23 cellular contexts compared by ENCODE assay signal in genomic region chr19:49913720-49914119, GRCh38. TPM values are rescaled to one million over a fixed set of nuclear protein-coding genes. Genes with fewer than 3 reads are reported as not detected.
A peak's percentile ranks its signal among the peaks of the same experiment; 100 is the strongest.
DNase-seq lines count a peak whose midpoint lies in the region; ATAC-seq and TF ChIP-seq lines count a peak whose summit lies in the region.
"Had no signal": no experiment of that assay in that cellular context is flagged by ENCODE, and none has a peak within 500 bp of the region (broad histone marks: within the 10 kb centered on the region; RNA-seq: fewer than 3 reads in every experiment).

No MANE protein-coding gene starts in this region.

- peaks cover 51% of the 10 kb centered on the region for H3K36me3 Mint-ChIP-seq in T-helper 1 cell treated with Interleukin-12 subunit alpha and Interleukin-12 subunit beta and Interleukin-4 antibody, amounts not matched to agents 30 μg/mL and 1 μg/mL, for 36 hours (ENCODE audit: low read depth)
- peaks cover 40 to 62% of the 10 kb centered on the region in 2 donors for H3K36me3 Mint-ChIP-seq in CD4-positive, alpha-beta memory T cell
- peaks cover 54% of the 10 kb centered on the region for H3K36me3 Mint-ChIP-seq in activated T-helper 1 cell treated with anti-CD3 and anti-CD28 coated beads, Interleukin-12 subunit alpha, Interleukin-12 subunit beta, Interleukin-2, Interleukin-4 antibody, amounts not matched to agents 30 ng/mL and 10 ng/mL and 1 ng/mL, durations not matched to agents 14 hours and 24 hours and 36 hours (ENCODE audit: low read depth)
- peaks cover 6% of the 10 kb centered on the region for H3K36me3 Mint-ChIP-seq in natural killer cell treated with Interleukin-12 subunit alpha and Interleukin-12 subunit beta and Interleukin-15 and Interleukin-18, amount 100 ng/mL, for 72 hours

- peaks cover 30% of the 10 kb centered on the region for H3K36me3 ChIP-seq in CD4-positive, alpha-beta memory T cell (ENCODE audit: insufficient read depth, low read length)
- peaks cover 15% of the 10 kb centered on the region for H3K36me3 ChIP-seq in mammary epithelial cell (ENCODE audit: insufficient read depth, low read length)
- H3K36me3 ChIP-seq: breast epithelium, neural progenitor cell had no signal

- WGBS in mammary epithelial cell (ENCODE audit: low coverage, missing lambda C conversion rate) = 83% methylated on average over 5 of the region's 10 CpGs

- TF ChIP-seq CTCF in mammary epithelial cell (conservative IDR thresholded peaks at IDR 0.05 in 1 of 2, IDR thresholded peaks at IDR 0.05 in 1 of 2; ENCODE audit: extremely low read depth in 1 of 2, insufficient read depth in 1 of 2, low read depth in 1 of 2, low read length in 2 of 2) = no peak
- TF ChIP-seq CTCF in coronary artery (IDR thresholded peaks at IDR 0.05) = no peak

- no peaks in the 10 kb centered on the region for H3K9me3 Mint-ChIP-seq in T-helper 1 cell treated with Interleukin-12 subunit alpha and Interleukin-12 subunit beta and Interleukin-4 antibody, amounts not matched to agents 30 μg/mL and 1 μg/mL, for 36 hours
- no peaks in the 10 kb centered on the region for H3K9me3 Mint-ChIP-seq in CD4-positive, alpha-beta memory T cell
- H3K9me3 Mint-ChIP-seq in activated T-helper 1 cell treated with anti-CD3 and anti-CD28 coated beads, Interleukin-12 subunit alpha, Interleukin-12 subunit beta, Interleukin-2, Interleukin-4 antibody, amounts not matched to agents 30 ng/mL and 10 ng/mL and 1 ng/mL, durations not matched to agents 14 hours and 24 hours and 36 hours = no peaks in the 10 kb centered on the region
- H3K9me3 Mint-ChIP-seq in natural killer cell treated with Interleukin-12 subunit alpha and Interleukin-12 subunit beta and Interleukin-15 and Interleukin-18, amount 100 ng/mL, for 72 hours = no peaks in the 10 kb centered on the region

- H3K4me3 ChIP-seq in CD4-positive, alpha-beta memory T cell (ENCODE audit: low read length in 2 of 2) = no peak overlapping the region
- H3K4me3 ChIP-seq in mammary epithelial cell (replicated peaks in 1 of 3; ENCODE audit: insufficient read depth in 1 of 3, low read depth in 2 of 3, low read length in 3 of 3) (no peak overlapping the region), coronary artery (no peak overlapping the region)
- H3K4me3 ChIP-seq: breast epithelium, gastroesophageal sphincter, neural progenitor cell, Peyer's patch, upper lobe of left lung had no signal

- H3K27me3 Mint-ChIP-seq in T-helper 1 cell treated with Interleukin-12 subunit alpha and Interleukin-12 subunit beta and Interleukin-4 antibody, amounts not matched to agents 30 μg/mL and 1 μg/mL, for 36 hours (ENCODE audit: low read depth) = no peaks in the 10 kb centered on the region
- no peaks in the 10 kb centered on the region for H3K27me3 Mint-ChIP-seq in CD4-positive, alpha-beta memory T cell
- no peaks in the 10 kb centered on the region for H3K27me3 Mint-ChIP-seq in activated T-helper 1 cell treated with anti-CD3 and anti-CD28 coated beads, Interleukin-12 subunit alpha, Interleukin-12 subunit beta, Interleukin-2, Interleukin-4 antibody, amounts not matched to agents 30 ng/mL and 10 ng/mL and 1 ng/mL, durations not matched to agents 14 hours and 24 hours and 36 hours (ENCODE audit: insufficient read depth)
- no peaks in the 10 kb centered on the region for H3K27me3 Mint-ChIP-seq in natural killer cell treated with Interleukin-12 subunit alpha and Interleukin-12 subunit beta and Interleukin-15 and Interleukin-18, amount 100 ng/mL, for 72 hours
- H3K27me3 Mint-ChIP-seq: activated CD8-positive, alpha-beta memory T cell treated with anti-CD3 and anti-CD28 coated beads, Interleukin-2, amount 10 ng/mL, durations not matched to agents 7 days and 5 days had no signal

- H3K79me2 ChIP-seq in mammary epithelial cell (ENCODE audit: insufficient read depth, low read length) = peaks cover 52% of the 10 kb centered on the region

- no peaks in the 10 kb centered on the region for H3K9me3 ChIP-seq in CD4-positive, alpha-beta memory T cell (ENCODE audit: control insufficient read depth in 1 of 2, low read length in 2 of 2)
- H3K9me3 ChIP-seq in mammary epithelial cell (replicated peaks; ENCODE audit: insufficient read depth, low read length) = no peaks in the 10 kb centered on the region
- H3K9me3 ChIP-seq: breast epithelium, gastroesophageal sphincter, Peyer's patch, upper lobe of left lung had no signal

- H4K20me1 ChIP-seq in mammary epithelial cell (ENCODE audit: insufficient read depth, low read length) = no peaks in the 10 kb centered on the region

- dilution Hi-C loops in mammary epithelial cell (cut with HindIII; ENCODE audit: low sequenced_read_pairs) = loop anchor here (5.0 kb wide), 3 partner anchors 64 to 94 kb away; no protein-coding TSS in a partner anchor

- peaks cover 38% of the 10 kb centered on the region for H3K4me1 Mint-ChIP-seq in T-helper 1 cell treated with Interleukin-12 subunit alpha and Interleukin-12 subunit beta and Interleukin-4 antibody, amounts not matched to agents 30 μg/mL and 1 μg/mL, for 36 hours (ENCODE audit: low read depth)
- peaks cover 16 to 59% (median 36%) of the 10 kb centered on the region in 4 donors for H3K4me1 Mint-ChIP-seq in CD4-positive, alpha-beta memory T cell
- H3K4me1 Mint-ChIP-seq in activated T-helper 1 cell treated with anti-CD3 and anti-CD28 coated beads, Interleukin-12 subunit alpha, Interleukin-12 subunit beta, Interleukin-2, Interleukin-4 antibody, amounts not matched to agents 30 ng/mL and 10 ng/mL and 1 ng/mL, durations not matched to agents 14 hours and 24 hours and 36 hours (ENCODE audit: low read depth) = peaks cover 54% of the 10 kb centered on the region
- peaks cover 37 to 42% of the 10 kb centered on the region in 2 donors for H3K4me1 Mint-ChIP-seq in natural killer cell treated with Interleukin-12 subunit alpha and Interleukin-12 subunit beta and Interleukin-15 and Interleukin-18, amount 100 ng/mL, for 72 hours (ENCODE audit: low read depth in 2 of 2)

- H3K27ac Mint-ChIP-seq in T-helper 1 cell treated with Interleukin-12 subunit alpha and Interleukin-12 subunit beta and Interleukin-4 antibody, amounts not matched to agents 30 μg/mL and 1 μg/mL, for 36 hours = peak overlapping the region; percentile 31
- peak overlapping the region in 5 of 7 donors; percentile 15 to 63 (median 31) for H3K27ac Mint-ChIP-seq in CD4-positive, alpha-beta memory T cell
- peak overlapping the region; percentile 96 for H3K27ac Mint-ChIP-seq in activated T-helper 1 cell treated with anti-CD3 and anti-CD28 coated beads, Interleukin-12 subunit alpha, Interleukin-12 subunit beta, Interleukin-2, Interleukin-4 antibody, amounts not matched to agents 30 ng/mL and 10 ng/mL and 1 ng/mL, durations not matched to agents 14 hours and 24 hours and 36 hours
- peak overlapping the region; percentile 37 to 47 for H3K27ac Mint-ChIP-seq in natural killer cell treated with Interleukin-12 subunit alpha and Interleukin-12 subunit beta and Interleukin-15 and Interleukin-18, amount 100 ng/mL, for 72 hours
- H3K27ac Mint-ChIP-seq: neural progenitor cell had no signal

- in situ Hi-C loops in mammary epithelial cell (cut with MboI; ENCODE audit: low sequenced_read_pairs in 2 of 2) = no loop called here

- H3K4me3 Mint-ChIP-seq in T-helper 1 cell treated with Interleukin-12 subunit alpha and Interleukin-12 subunit beta and Interleukin-4 antibody, amounts not matched to agents 30 μg/mL and 1 μg/mL, for 36 hours = no peak overlapping the region
- H3K4me3 Mint-ChIP-seq in CD4-positive, alpha-beta memory T cell = no peak overlapping the region
- H3K4me3 Mint-ChIP-seq in activated T-helper 1 cell treated with anti-CD3 and anti-CD28 coated beads, Interleukin-12 subunit alpha, Interleukin-12 subunit beta, Interleukin-2, Interleukin-4 antibody, amounts not matched to agents 30 ng/mL and 10 ng/mL and 1 ng/mL, durations not matched to agents 14 hours and 24 hours and 36 hours = no peak overlapping the region
- H3K4me3 Mint-ChIP-seq in natural killer cell treated with Interleukin-12 subunit alpha and Interleukin-12 subunit beta and Interleukin-15 and Interleukin-18, amount 100 ng/mL, for 72 hours = no peak overlapping the region
- H3K4me3 Mint-ChIP-seq: activated CD8-positive, alpha-beta memory T cell treated with anti-CD3 and anti-CD28 coated beads, Interleukin-2, amount 10 ng/mL, durations not matched to agents 7 days and 5 days; neural progenitor cell had no signal

- H3K27me3 ChIP-seq in CD4-positive, alpha-beta memory T cell (ENCODE audit: insufficient read depth, low read length) = no peaks in the 10 kb centered on the region
- H3K27me3 ChIP-seq in mammary epithelial cell (ENCODE audit: insufficient read depth, low read length) = no peaks in the 10 kb centered on the region
- H3K27me3 ChIP-seq: breast epithelium, gastroesophageal sphincter, neural progenitor cell, Peyer's patch, upper lobe of left lung had no signal

- DNase-seq in T-helper 1 cell (no peak), mammary epithelial cell (no peak), posterior cingulate gyrus (no peak), coronary artery (ENCODE audit: low spot score) (no peak)
- DNase-seq in CD4-positive, alpha-beta memory T cell = no peak
- DNase-seq in activated T-helper 1 cell treated with anti-CD3 and anti-CD28 coated beads, Interleukin-12 subunit alpha, Interleukin-12 subunit beta, Interleukin-2, Interleukin-4 antibody, amounts not matched to agents 30 ng/mL and 10 ng/mL and 1 ng/mL, durations not matched to agents 14 hours and 24 hours and 36 hours (ENCODE audit: low spot score) = no peak
- no peak for DNase-seq in natural killer cell treated with Interleukin-12 subunit alpha and Interleukin-12 subunit beta and Interleukin-15 and Interleukin-18, amount 100 ng/mL, for 72 hours (ENCODE audit: low spot score)
- DNase-seq: activated CD4-positive, CD25-positive, alpha-beta regulatory T cell treated with anti-CD3 and anti-CD28 coated beads, Interleukin-2, amount 50 U/mL, for 72 hours; activated CD8-positive, alpha-beta memory T cell treated with anti-CD3 and anti-CD28 coated beads, Interleukin-2, amount 10 ng/mL, durations not matched to agents 7 days and 5 days; activated effector memory CD4-positive, alpha-beta T cell treated with Interleukin-2 at 50 U/mL for 16 hours; amniotic stem cell; DMS79 treated with DMSO at 0.1 percent for 48 hours; NCI-H1436; NCI-H510A treated with DMSO at 0.1 percent for 48 hours; Peyer's patch; SIG-M5 had no signal

- BruUV-seq in mammary epithelial cell (replicated peaks; lab: Mats Ljungman, UMichigan) = no TSS peak

- no peak overlapping the region for H3K9ac ChIP-seq in mammary epithelial cell (ENCODE audit: insufficient read depth, low read length)
- H3K9ac ChIP-seq: KMS-11, neural progenitor cell had no signal

- no peak overlapping the region for H3K4me2 ChIP-seq in mammary epithelial cell (ENCODE audit: insufficient read depth, low read depth, low read length)
- H3K4me2 ChIP-seq: KMS-11, neural progenitor cell had no signal

- intact Hi-C loops in CD4-positive, alpha-beta memory T cell (cut with micrococcal nuclease) = no loop called here
- intact Hi-C loops in activated T-helper 1 cell treated with anti-CD3 and anti-CD28 coated beads, Interleukin-12 subunit alpha, Interleukin-12 subunit beta, Interleukin-2, Interleukin-4 antibody, amounts not matched to agents 30 ng/mL and 10 ng/mL and 1 ng/mL, durations not matched to agents 14 hours and 24 hours and 36 hours (cut with micrococcal nuclease) = no loop called here
- intact Hi-C loops in mammary epithelial cell (cut with micrococcal nuclease) = no loop called here
- intact Hi-C loops in posterior cingulate gyrus (cut with DNase I) = no loop called here

- peaks cover 20% of the 10 kb centered on the region for H3K4me1 ChIP-seq in CD4-positive, alpha-beta memory T cell (ENCODE audit: insufficient read depth, low read length)
- no peaks in the 10 kb centered on the region for H3K4me1 ChIP-seq in mammary epithelial cell (ENCODE audit: insufficient read depth, low read length)
- H3K4me1 ChIP-seq: breast epithelium, neural progenitor cell had no signal

- H3K27ac ChIP-seq in CD4-positive, alpha-beta memory T cell (ENCODE audit: low read depth, low read length) = no peak overlapping the region
- H3K27ac ChIP-seq in mammary epithelial cell (ENCODE audit: insufficient read depth, low read depth, low read length) (no peak overlapping the region), coronary artery (no peak overlapping the region)
- H3K27ac ChIP-seq: 22Rv1, breast epithelium, KMS-11, neural progenitor cell, Peyer's patch had no signal

- no peak for ATAC-seq in natural killer cell treated with Interleukin-12 subunit alpha and Interleukin-12 subunit beta and Interleukin-15 and Interleukin-18, amount 100 ng/mL, for 72 hours
- ATAC-seq: activated CD8-positive, alpha-beta memory T cell treated with anti-CD3 and anti-CD28 coated beads, Interleukin-2, amount 10 ng/mL, durations not matched to agents 7 days and 5 days had no signal

- POLR2A ChIA-PET in CD4-positive, alpha-beta memory T cell (lab: Charles Lee; ENCODE audit: partially characterized antibody) = interaction anchor here (0.8 to 1.2 kb wide), 2 partner anchors 11 to 44 kb away, joined by 3 read pairs; no protein-coding TSS in a partner anchor

- H2AFZ ChIP-seq in mammary epithelial cell (ENCODE audit: low read depth, low read length) = no peak overlapping the region
- H2AFZ ChIP-seq: neural progenitor cell had no signal

- CTCF ChIA-PET in CD4-positive, alpha-beta memory T cell (lab: Charles Lee; ENCODE audit: partially characterized antibody) = interaction anchor here (1.9 kb wide), 1 partner anchor 23 kb away, joined by 4 read pairs; no protein-coding TSS in a partner anchor
- CTCF ChIA-PET in mammary epithelial cell (lab: Charles Lee; ENCODE audit: low non-redundant PET) = no interaction called here

RNA-seq across cellular contexts. Expression of gene ATF5, which starts 15.3 kb away (rescaled TPM):
- 1 to 10 TPM; 7.9 to 8.3 TPM for total RNA-seq in CD4-positive, alpha-beta memory T cell
- polyA plus RNA-seq in CD4-positive, alpha-beta memory T cell = 1 to 10 TPM; 1.8 to 2.3 TPM
- 50.7 and 52.0 TPM in 2 replicates for total RNA-seq in activated T-helper 1 cell treated with anti-CD3 and anti-CD28 coated beads, Interleukin-12 subunit alpha, Interleukin-12 subunit beta, Interleukin-2, Interleukin-4 antibody, amounts not matched to agents 30 ng/mL and 10 ng/mL and 1 ng/mL, durations not matched to agents 14 hours and 24 hours and 36 hours
- total RNA-seq in natural killer cell treated with Interleukin-12 subunit alpha and Interleukin-12 subunit beta and Interleukin-15 and Interleukin-18, amount 100 ng/mL, for 72 hours = 10 to 100 TPM; 12.1 to 12.4 TPM
- 10 to 100 TPM in 1 of 2 donors, 1 to 10 TPM in 1; 7.3 to 20.3 TPM for total RNA-seq in mammary epithelial cell
- 9.0 TPM for polyA plus RNA-seq in mammary epithelial cell
- polyA minus RNA-seq in mammary epithelial cell = 5.5 TPM

RNA-seq across cellular contexts. Expression of gene NUP62, which starts 15.6 kb away (rescaled TPM):
- total RNA-seq in CD4-positive, alpha-beta memory T cell = 10 to 100 TPM; 65.2 to 68.2 TPM
- polyA plus RNA-seq in CD4-positive, alpha-beta memory T cell = 10 to 100 TPM; 43.3 to 71.0 TPM
- total RNA-seq in activated T-helper 1 cell treated with anti-CD3 and anti-CD28 coated beads, Interleukin-12 subunit alpha, Interleukin-12 subunit beta, Interleukin-2, Interleukin-4 antibody, amounts not matched to agents 30 ng/mL and 10 ng/mL and 1 ng/mL, durations not matched to agents 14 hours and 24 hours and 36 hours = 231 and 238 TPM in 2 replicates
- 100 to 1,000 TPM; 109 to 187 TPM for total RNA-seq in natural killer cell treated with Interleukin-12 subunit alpha and Interleukin-12 subunit beta and Interleukin-15 and Interleukin-18, amount 100 ng/mL, for 72 hours
- 10 to 100 TPM; 24.8 to 51.2 TPM for total RNA-seq in mammary epithelial cell
- polyA plus RNA-seq in mammary epithelial cell = 19.2 TPM
- 30.5 TPM for polyA minus RNA-seq in mammary epithelial cell

RNA-seq across cellular contexts. Expression of gene IL4I1, which starts 17.0 kb away (rescaled TPM):
- 1 to 10 TPM; 2.6 to 3.4 TPM for total RNA-seq in CD4-positive, alpha-beta memory T cell
- polyA plus RNA-seq in CD4-positive, alpha-beta memory T cell = 10 to 100 TPM in 1 of 2 donors, 1 to 10 TPM in 1; 9.4 to 10.4 TPM
- 50.0 and 51.5 TPM in 2 replicates for total RNA-seq in activated T-helper 1 cell treated with anti-CD3 and anti-CD28 coated beads, Interleukin-12 subunit alpha, Interleukin-12 subunit beta, Interleukin-2, Interleukin-4 antibody, amounts not matched to agents 30 ng/mL and 10 ng/mL and 1 ng/mL, durations not matched to agents 14 hours and 24 hours and 36 hours
- total RNA-seq in natural killer cell treated with Interleukin-12 subunit alpha and Interleukin-12 subunit beta and Interleukin-15 and Interleukin-18, amount 100 ng/mL, for 72 hours = 10 to 100 TPM in 1 of 2 donors, 1 to 10 TPM in 1; 2.4 to 15.1 TPM
- not detected for total RNA-seq in mammary epithelial cell
- polyA plus RNA-seq in mammary epithelial cell = 0.12 TPM
- polyA minus RNA-seq in mammary epithelial cell = not detected
- total RNA-seq: Peyer's patch had no signal

RNA-seq across cellular contexts. Expression of gene TBC1D17, which starts 36.2 kb away (rescaled TPM):
- 100 to 1,000 TPM; 101 TPM for total RNA-seq in CD4-positive, alpha-beta memory T cell
- 10 to 100 TPM in 1 of 2 donors, 1 to 10 TPM in 1; 6.0 to 14.9 TPM for polyA plus RNA-seq in CD4-positive, alpha-beta memory T cell
- total RNA-seq in activated T-helper 1 cell treated with anti-CD3 and anti-CD28 coated beads, Interleukin-12 subunit alpha, Interleukin-12 subunit beta, Interleukin-2, Interleukin-4 antibody, amounts not matched to agents 30 ng/mL and 10 ng/mL and 1 ng/mL, durations not matched to agents 14 hours and 24 hours and 36 hours = 38.7 and 41.8 TPM in 2 replicates
- 10 to 100 TPM; 26.0 to 34.0 TPM for total RNA-seq in natural killer cell treated with Interleukin-12 subunit alpha and Interleukin-12 subunit beta and Interleukin-15 and Interleukin-18, amount 100 ng/mL, for 72 hours
- total RNA-seq in mammary epithelial cell = 10 to 100 TPM; 13.0 to 32.0 TPM
- 23.1 TPM for polyA plus RNA-seq in mammary epithelial cell
- 31.2 TPM for polyA minus RNA-seq in mammary epithelial cell

RNA-seq across cellular contexts. Expression of gene AKT1S1, which starts 36.6 kb away (rescaled TPM):
- total RNA-seq in CD4-positive, alpha-beta memory T cell = 10 to 100 TPM; 19.7 to 20.2 TPM
- polyA plus RNA-seq in CD4-positive, alpha-beta memory T cell = 1 to 10 TPM; 2.5 to 4.8 TPM
- 32.1 and 32.2 TPM in 2 replicates for total RNA-seq in activated T-helper 1 cell treated with anti-CD3 and anti-CD28 coated beads, Interleukin-12 subunit alpha, Interleukin-12 subunit beta, Interleukin-2, Interleukin-4 antibody, amounts not matched to agents 30 ng/mL and 10 ng/mL and 1 ng/mL, durations not matched to agents 14 hours and 24 hours and 36 hours
- 10 to 100 TPM; 16.8 to 32.1 TPM for total RNA-seq in natural killer cell treated with Interleukin-12 subunit alpha and Interleukin-12 subunit beta and Interleukin-15 and Interleukin-18, amount 100 ng/mL, for 72 hours
- 10 to 100 TPM; 12.3 to 68.3 TPM for total RNA-seq in mammary epithelial cell
- 57.0 TPM for polyA plus RNA-seq in mammary epithelial cell
- polyA minus RNA-seq in mammary epithelial cell = 35.2 TPM

Comparison
In these comparisons a context has a peak if more than half of its experiments do, and no peak if none do; other contexts are left out.
1. H3K27ac Mint-ChIP-seq: peak in every context shown above with its lines; median percentile 96 in activated T-helper 1 cell treated with anti-CD3 and anti-CD28 coated beads, Interleukin-12 subunit alpha, Interleukin-12 subunit beta, Interleukin-2, Interleukin-4 antibody, amounts not matched to agents 30 ng/mL and 10 ng/mL and 1 ng/mL, durations not matched to agents 14 hours and 24 hours and 36 hours; 42 in natural killer cell treated with Interleukin-12 subunit alpha and Interleukin-12 subunit beta and Interleukin-15 and Interleukin-18, amount 100 ng/mL, for 72 hours; 31 in T-helper 1 cell treated with Interleukin-12 subunit alpha and Interleukin-12 subunit beta and Interleukin-4 antibody, amounts not matched to agents 30 μg/mL and 1 μg/mL, for 36 hours; 31 in CD4-positive, alpha-beta memory T cell.